28 cellular contexts compared by ENCODE assay signal in the genomic region with DNA sequence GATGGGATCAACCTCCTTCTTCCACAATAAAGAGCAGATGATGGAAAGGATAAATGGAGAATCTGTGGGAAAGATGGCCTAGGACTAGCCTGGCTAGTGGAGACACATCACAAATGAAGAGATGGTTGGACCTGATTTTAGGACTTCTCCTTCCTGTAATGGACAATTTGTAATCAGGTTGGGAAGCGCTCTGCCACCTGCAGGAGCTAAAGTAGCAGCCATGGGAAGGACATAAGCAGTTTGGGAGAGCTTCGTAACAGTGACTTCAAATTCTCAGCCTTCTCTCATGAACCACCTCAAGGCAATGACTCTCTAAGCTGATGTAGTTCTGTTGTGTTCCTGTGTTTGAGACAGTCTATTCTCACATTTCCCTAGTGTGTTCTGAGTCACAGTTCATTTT.
"Had no signal": no experiment of that assay in that cellular context is flagged by ENCODE, and none has a peak within 500 bp of the region (broad histone marks: within the 10 kb centered on the region; RNA-seq: fewer than 3 reads in every experiment).

No MANE protein-coding gene starts in this region.

- H3K4me3 ChIP-seq: cardiac muscle cell, Peyer's patch, SJCRH30 had no signal

- H3K4me1 ChIP-seq: Peyer's patch had no signal

- H3K4me3 Mint-ChIP-seq: activated CD4-positive, alpha-beta memory T cell treated with anti-CD3 and anti-CD28 coated beads for 36 hours; activated CD4-positive, alpha-beta T cell treated with anti-CD3 and anti-CD28 coated beads, Interleukin-2, amount 10 ng/mL, durations not matched to agents 7 days and 5 days; activated naive CD4-positive, alpha-beta T cell treated with anti-CD3 and anti-CD28 coated beads for 36 hours; activated naive CD8-positive, alpha-beta T cell; activated T-helper 17 cell treated with anti-CD3 and anti-CD28 coated beads, Interleukin-2, amount 50 U/mL, for 72 hours; brain had no signal

- H3K36me3 ChIP-seq: cardiac muscle cell, Peyer's patch, SJCRH30 had no signal

- H3K27me3 Mint-ChIP-seq: activated CD4-positive, alpha-beta memory T cell treated with anti-CD3 and anti-CD28 coated beads for 36 hours; activated CD4-positive, alpha-beta T cell treated with anti-CD3 and anti-CD28 coated beads, Interleukin-2, amount 10 ng/mL, durations not matched to agents 7 days and 5 days; activated naive CD8-positive, alpha-beta T cell; activated T-helper 17 cell treated with anti-CD3 and anti-CD28 coated beads, Interleukin-2, amount 50 U/mL, for 72 hours had no signal

- H3K36me3 Mint-ChIP-seq: activated CD4-positive, alpha-beta memory T cell treated with anti-CD3 and anti-CD28 coated beads for 36 hours; activated naive CD8-positive, alpha-beta T cell; brain had no signal

- FAIRE-seq: astrocyte had no signal

- H3K9me3 Mint-ChIP-seq: activated CD4-positive, alpha-beta T cell treated with anti-CD3 and anti-CD28 coated beads, Interleukin-2, amount 10 ng/mL, durations not matched to agents 7 days and 5 days; activated naive CD4-positive, alpha-beta T cell treated with anti-CD3 and anti-CD28 coated beads for 36 hours had no signal

- H3K27ac Mint-ChIP-seq: activated CD4-positive, alpha-beta memory T cell treated with anti-CD3 and anti-CD28 coated beads for 36 hours; activated CD4-positive, alpha-beta T cell treated with anti-CD3 and anti-CD28 coated beads, Interleukin-2, amount 10 ng/mL, durations not matched to agents 7 days and 5 days; activated naive CD4-positive, alpha-beta T cell treated with anti-CD3 and anti-CD28 coated beads for 36 hours; activated naive CD8-positive, alpha-beta T cell; activated T-helper 17 cell treated with anti-CD3 and anti-CD28 coated beads, Interleukin-2, amount 50 U/mL, for 72 hours; brain had no signal

- ATAC-seq: activated T-helper 17 cell treated with anti-CD3 and anti-CD28 coated beads, Interleukin-2, amount 50 U/mL, for 72 hours had no signal

- DNase-seq: activated CD4-positive, alpha-beta memory T cell treated with anti-CD3 and anti-CD28 coated beads for 36 hours; activated CD4-positive, alpha-beta T cell treated with anti-CD3 and anti-CD28 coated beads, Interleukin-2, amount 10 ng/mL, durations not matched to agents 7 days and 5 days; activated CD4-positive, CD25-positive, alpha-beta regulatory T cell; activated CD8-positive, alpha-beta memory T cell treated with anti-CD3 and anti-CD28 coated beads for 24 hours; activated gamma-delta T cell; activated naive CD4-positive, alpha-beta T cell treated with anti-CD3 and anti-CD28 coated beads for 36 hours; activated T-cell treated with anti-CD3 and anti-CD28 coated beads, Interleukin-2, amount 50 U/mL, for 48 hours; amygdala; NCI-H1105 treated with DMSO at 0.1 percent for 48 hours; NCI-H1436 treated with DMSO at 0.1 percent for 48 hours; NCI-H187; NCI-H2081; NCI-H446; NCI-H524 treated with DMSO at 0.1 percent for 48 hours; NCI-H748 treated with DMSO at 0.1 percent for 48 hours; OCI-M1; Peyer's patch; Right ventricle myocardium superior; SJCRH30; SK-N-SH; T-helper 1 cell had no signal

- H3K4me1 Mint-ChIP-seq: activated CD4-positive, alpha-beta T cell treated with anti-CD3 and anti-CD28 coated beads, Interleukin-2, amount 10 ng/mL, durations not matched to agents 7 days and 5 days; activated T-helper 17 cell treated with anti-CD3 and anti-CD28 coated beads, Interleukin-2, amount 50 U/mL, for 72 hours had no signal

- H3K9me3 ChIP-seq: Peyer's patch, SJCRH30, SK-N-SH had no signal

- H3K27ac ChIP-seq: cardiac muscle cell, Peyer's patch, RWPE1, SJCRH30, VCaP had no signal

- H3K27me3 ChIP-seq: cardiac muscle cell, Peyer's patch, SJCRH30 had no signal

- H3K4me2 ChIP-seq: SK-N-SH had no signal

- H3K9ac ChIP-seq: SK-N-SH had no signal
